ENCODE assay signal across 1 cellular context in genomic region chr1:109383087-109383779, GRCh38.
TF ChIP-seq lines count a peak whose summit lies in the region.

No MANE protein-coding gene starts in this region.

TF ChIP-seq in HepG2, 621 proteins besides CTCF, POLR2A, EP300 and RAD21 (continued from another document and continues in another):
- TF ChIP-seq HDAC2 (CRISPR knock-in tag; IDR thresholded peaks at IDR 0.05) (0 out of 2 replicates have a peak, but pooled peaks have one; percentile 23), ZNF644 (CRISPR knock-in tag; IDR thresholded peaks at IDR 0.05; ENCODE audit: low read depth) (peak; percentile 48; the same call in 1 of the 2 replicates), JUND (CRISPR knock-in tag; IDR thresholded peaks at IDR 0.05) (no peak), SOX13 (IDR thresholded peaks at IDR 0.05) (no peak), SOX13 (CRISPR knock-in tag; conservative IDR thresholded peaks at IDR 0.05 in 1 of 2, IDR thresholded peaks at IDR 0.05 in 1 of 2) (peak in 1 of 2 experiments; percentile 48; a peak in 1 of 4 replicates), ZFX (CRISPR knock-in tag; IDR thresholded peaks at IDR 0.05; ENCODE audit: low read depth) (0 out of 2 replicates have a peak, but pooled peaks have one; percentile 30), ZNF3 (CRISPR knock-in tag; IDR thresholded peaks at IDR 0.05) (no peak), TEF (CRISPR knock-in tag; IDR thresholded peaks at IDR 0.05) (no peak), TEAD3 (CRISPR knock-in tag; optimal IDR thresholded peaks at IDR 0.05; ENCODE audit: borderline replicate concordance) (peak; percentile 99), MNT (IDR thresholded peaks at IDR 0.05) (peak; percentile 64), ELF1 (CRISPR knock-in tag; IDR thresholded peaks at IDR 0.05) (peak; percentile 57; the same call in 1 of the 2 replicates), MAX (IDR thresholded peaks at IDR 0.05) (peak; percentile 56; the same call in 1 of the 2 replicates), ZNF619 (CRISPR knock-in tag; IDR thresholded peaks at IDR 0.05) (no peak), PRPF4 (IDR thresholded peaks at IDR 0.05; ENCODE audit: low read depth, low read length, poor library complexity, severe bottlenecking) (no peak), FIP1L1 (IDR thresholded peaks at IDR 0.05; ENCODE audit: borderline replicate concordance, insufficient read depth, low read depth, low read length) (no peak), ERF (CRISPR knock-in tag; IDR thresholded peaks at IDR 0.05) (0 out of 2 replicates have a peak, but pooled peaks have one; percentile 30), GABPA (IDR thresholded peaks at IDR 0.05; ENCODE audit: low read depth, low read length) (no peak), GABPA (CRISPR knock-in tag; IDR thresholded peaks at IDR 0.05; ENCODE audit: low read depth) (0 out of 2 replicates have a peak, but pooled peaks have one; percentile 18), ATF1 (CRISPR knock-in tag; IDR thresholded peaks at IDR 0.05) (0 out of 2 replicates have a peak, but pooled peaks have one; percentile 19), ARID5B (CRISPR knock-in tag; IDR thresholded peaks at IDR 0.05) (0 out of 2 replicates have a peak, but pooled peaks have one; percentile 35), ZMYM4 (CRISPR knock-in tag; IDR thresholded peaks at IDR 0.05) (0 out of 2 replicates have a peak, but pooled peaks have one; percentile 16), MAFF (IDR thresholded peaks at IDR 0.05; ENCODE audit: low read depth, low read length) (no peak), ELF3 (CRISPR knock-in tag; IDR thresholded peaks at IDR 0.05) (peak; percentile 92), ZBTB34 (CRISPR knock-in tag; IDR thresholded peaks at IDR 0.05) (no peak), MXI1 (IDR thresholded peaks at IDR 0.05; ENCODE audit: borderline replicate concordance, low read depth, low read length) (peak; percentile 46; the same call in 1 of the 3 replicates), LCORL (IDR thresholded peaks at IDR 0.05) (no peak), LCORL (CRISPR knock-in tag; IDR thresholded peaks at IDR 0.05) (peak; percentile 38; the same call in 1 of the 2 replicates), FOXA3 (CRISPR knock-in tag; IDR thresholded peaks at IDR 0.05) (peak; percentile 34; the same call in 1 of the 2 replicates), SSRP1 (CRISPR knock-in tag; IDR thresholded peaks at IDR 0.05) (no peak), CAMTA2 (CRISPR knock-in tag; IDR thresholded peaks at IDR 0.05; ENCODE audit: borderline replicate concordance) (no peak), NR1H2 (CRISPR knock-in tag; IDR thresholded peaks at IDR 0.05; ENCODE audit: borderline replicate concordance, low read depth) (no peak), MEIS1 (CRISPR knock-in tag; IDR thresholded peaks at IDR 0.05; ENCODE audit: borderline replicate concordance) (no peak), ARID3A (IDR thresholded peaks at IDR 0.05; ENCODE audit: low read depth, low read length) (0 out of 2 replicates have a peak, but pooled peaks have one; percentile 37), BHLHE40 (IDR thresholded peaks at IDR 0.05; ENCODE audit: low read length) (no peak), RNF219 (CRISPR knock-in tag; IDR thresholded peaks at IDR 0.05) (no peak), ZNF652 (CRISPR knock-in tag; IDR thresholded peaks at IDR 0.05; ENCODE audit: borderline replicate concordance, low read depth) (no peak), STAG1 (CRISPR knock-in tag; IDR thresholded peaks at IDR 0.05) (no peak), ARID4A (CRISPR knock-in tag; IDR thresholded peaks at IDR 0.05; ENCODE audit: borderline replicate concordance) (peak; percentile 42; the same call in 1 of the 2 replicates), RARA (CRISPR knock-in tag; IDR thresholded peaks at IDR 0.05) (peak; percentile 41; the same call in 1 of the 2 replicates)
